18 cellular contexts compared by ENCODE assay signal in the genomic region with DNA sequence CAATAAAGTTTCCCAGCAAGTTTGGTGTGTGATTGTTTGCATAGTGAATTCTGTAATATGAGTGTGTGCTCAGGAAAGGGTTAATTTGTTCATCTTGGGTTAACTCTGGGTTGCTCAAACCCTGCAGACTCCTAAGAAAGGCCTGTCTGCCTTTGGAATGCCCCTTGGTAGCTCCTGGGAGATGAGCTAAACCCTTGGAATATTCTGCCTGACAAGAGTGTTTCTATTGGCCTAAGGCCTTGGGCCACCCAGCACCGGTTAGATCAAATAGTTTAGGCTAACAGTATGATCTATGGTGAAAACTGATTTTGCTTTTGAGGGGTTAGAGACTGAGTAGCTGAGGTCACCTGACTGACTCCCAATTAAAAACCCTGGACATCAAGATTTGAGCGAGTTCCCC.
DNase-seq lines count a peak whose midpoint lies in the region; ATAC-seq and TF ChIP-seq lines count a peak whose summit lies in the region.
"Had no signal": no experiment of that assay in that cellular context is flagged by ENCODE, and none has a peak within 500 bp of the region (broad histone marks: within the 10 kb centered on the region; RNA-seq: fewer than 3 reads in every experiment).

No MANE protein-coding gene starts in this region.

- H4K20me1 ChIP-seq in GM23338 (replicated peaks; ENCODE audit: insufficient read depth) (no peaks in the 10 kb centered on the region), neural progenitor cell (ENCODE audit: low read depth) (no peaks in the 10 kb centered on the region)

- H3K27ac Mint-ChIP-seq in GM23338 (no peak overlapping the region), WTC11 (no peak overlapping the region), neural progenitor cell (no peak overlapping the region)
- H3K27ac Mint-ChIP-seq: CD4-positive, CD25-positive, alpha-beta regulatory T cell; CD8-positive, alpha-beta T cell; H9 had no signal

- in situ Hi-C loops in ACHN (cut with HindIII; ENCODE audit: low pct_ligation_motif_present, low pct_unique_long_range_greater_than_20kb, low sequenced_read_pairs) = no loop called here

- H3K27me3 ChIP-seq in GM23338 (ENCODE audit: insufficient read depth) (no peaks in the 10 kb centered on the region), neural progenitor cell (no peaks in the 10 kb centered on the region), thyroid gland (no peaks in the 10 kb centered on the region)

- H3K9ac ChIP-seq in neural progenitor cell = no peak overlapping the region

- 61 to 63% methylated on average over 2 of the region's 2 CpGs for WGBS in thyroid gland, 2 donors

- no peaks in the 10 kb centered on the region for H3K9me3 ChIP-seq in neural progenitor cell (ENCODE audit: low read depth)
- no peaks in the 10 kb centered on the region for H3K9me3 ChIP-seq in thyroid gland
- H3K9me3 ChIP-seq: A549, Caco-2 had no signal

- H3K4me3 ChIP-seq in GM23338 (no peak overlapping the region), neural progenitor cell (no peak overlapping the region), thyroid gland (replicated peaks in 1 of 3) (no peak overlapping the region)
- H3K4me3 ChIP-seq: A549 had no signal

- TF ChIP-seq CTCF in GM23338 (conservative IDR thresholded peaks at IDR 0.05; ENCODE audit: low read depth in 2 of 2) (no peak), WTC11 (IDR thresholded peaks at IDR 0.05) (no peak), neural progenitor cell (IDR thresholded peaks at IDR 0.05) (no peak), thyroid gland (IDR thresholded peaks at IDR 0.05) (no peak)

- CTCF ChIA-PET in WTC11 (lab: Charles Lee) = no interaction called here

- no peaks in the 10 kb centered on the region for H3K9me2 ChIP-seq in GM23338 (ENCODE audit: insufficient read depth)

- H2AFZ ChIP-seq in GM23338 (0 out of 2 replicates have a peak overlapping the region, but pooled peaks have one; percentile 39), neural progenitor cell (replicated peaks) (peak overlapping the region; percentile 26)

- H3K27ac ChIP-seq in GM23338 (ENCODE audit: low read depth) = no peak overlapping the region
- no peak overlapping the region for H3K27ac ChIP-seq in neural progenitor cell
- no peak overlapping the region for H3K27ac ChIP-seq in thyroid gland
- H3K27ac ChIP-seq: A549, C4-2B had no signal

- H3K27me3 Mint-ChIP-seq in GM23338 (ENCODE audit: insufficient read depth, low read depth, poor library complexity) = no peaks in the 10 kb centered on the region
- H3K27me3 Mint-ChIP-seq in WTC11 (ENCODE audit: low read depth) = no peaks in the 10 kb centered on the region
- H3K27me3 Mint-ChIP-seq in neural progenitor cell (ENCODE audit: insufficient read depth, low read depth) = peaks cover 2% of the 10 kb centered on the region
- H3K27me3 Mint-ChIP-seq: CD4-positive, CD25-positive, alpha-beta regulatory T cell had no signal

- H3K4me2 ChIP-seq in GM23338 (no peak overlapping the region), neural progenitor cell (no peak overlapping the region)
- H3K4me2 ChIP-seq: A549 had no signal

- H3K36me3 ChIP-seq in GM23338 (ENCODE audit: insufficient read depth) (no peaks in the 10 kb centered on the region), neural progenitor cell (no peaks in the 10 kb centered on the region), thyroid gland (no peaks in the 10 kb centered on the region)

- H3K36me3 Mint-ChIP-seq in GM23338 (ENCODE audit: low read depth) = no peaks in the 10 kb centered on the region
- H3K36me3 Mint-ChIP-seq in WTC11 = no peaks in the 10 kb centered on the region
- peaks cover 3% of the 10 kb centered on the region for H3K36me3 Mint-ChIP-seq in neural progenitor cell
- H3K36me3 Mint-ChIP-seq: CD4-positive, CD25-positive, alpha-beta regulatory T cell; CD8-positive, alpha-beta T cell had no signal

- intact Hi-C loops in thyroid gland (cut with DNase I) = no loop called here

- H3K4me1 Mint-ChIP-seq in GM23338 = peaks cover 7% of the 10 kb centered on the region; the same call in 2 of the 3 replicates
- peaks cover 5% of the 10 kb centered on the region; the same call in 1 of the 2 replicates for H3K4me1 Mint-ChIP-seq in WTC11
- peaks cover 46% of the 10 kb centered on the region for H3K4me1 Mint-ChIP-seq in neural progenitor cell
- H3K4me1 Mint-ChIP-seq: CD4-positive, CD25-positive, alpha-beta regulatory T cell had no signal

- H3K79me2 ChIP-seq in GM23338 (replicated peaks; ENCODE audit: insufficient read depth) = no peaks in the 10 kb centered on the region
- H3K79me2 ChIP-seq in neural progenitor cell (ENCODE audit: low read depth) = no peaks in the 10 kb centered on the region

- H3K9me3 Mint-ChIP-seq in GM23338 (no peaks in the 10 kb centered on the region), WTC11 (no peaks in the 10 kb centered on the region), neural progenitor cell (peaks cover 4% of the 10 kb centered on the region)
- H3K9me3 Mint-ChIP-seq: CD8-positive, alpha-beta T cell; H9 had no signal

- POLR2A ChIA-PET in WTC11 (lab: Charles Lee) = no interaction called here

- no peak for TF ChIP-seq POLR2A in thyroid gland (IDR thresholded peaks at IDR 0.05)

- ATAC-seq in GM23338 (peak; percentile 79), WTC11 (peak; percentile 85)
- ATAC-seq: A549; CD8-positive, alpha-beta T cell; HCT116 had no signal

- DNase-seq in GM23338 (ENCODE audit: low spot score) = peak; percentile 21
- no peak for DNase-seq in WTC11 (ENCODE audit: low spot score)
- DNase-seq in iPS-NIHi7 (ENCODE audit: extremely low spot score) = peak; percentile 18
- DNase-seq in neural progenitor cell (ENCODE audit: low spot score) = peak; percentile 21
- DNase-seq in ACHN = no peak
- no peak for DNase-seq in effector CD8-positive, alpha-beta T cell (lab: John Stamatoyannopoulos, UW)
- no peak for DNase-seq in thyroid gland
- no peak for DNase-seq in cerebellum (ENCODE audit: low spot score)
- DNase-seq: 8988T; Caco-2; CD4-positive, CD25-positive, alpha-beta regulatory T cell; CD8-positive, alpha-beta T cell; DMS153; DND-41; H9 had no signal

- H3K4me1 ChIP-seq in GM23338 (ENCODE audit: insufficient read depth) (peaks cover 3% of the 10 kb centered on the region; the same call in 1 of the 2 replicates), neural progenitor cell (peaks cover 26% of the 10 kb centered on the region), thyroid gland (no peaks in the 10 kb centered on the region)
- H3K4me1 ChIP-seq: A549, Caco-2 had no signal

- H3F3A ChIP-seq in GM23338 (replicated peaks; ENCODE audit: low read depth) = no peaks in the 10 kb centered on the region
- H3F3A ChIP-seq in neural progenitor cell (ENCODE audit: low read depth) = peaks cover 17% of the 10 kb centered on the region

- H3K4me3 Mint-ChIP-seq in GM23338 (no peak overlapping the region), WTC11 (no peak overlapping the region), neural progenitor cell (no peak overlapping the region)
- H3K4me3 Mint-ChIP-seq: CD4-positive, CD25-positive, alpha-beta regulatory T cell; CD8-positive, alpha-beta T cell; H9 had no signal

TF ChIP-seq in GM23338, 12 proteins besides CTCF, POLR2A, EP300 and RAD21 (continues in another document):
- TF ChIP-seq POLR2AphosphoS5 (IDR thresholded peaks at IDR 0.05; ENCODE audit: low read depth) = no peak
- no peak for TF ChIP-seq EZH2 (IDR thresholded peaks at IDR 0.05; ENCODE audit: low read depth, unreplicated experiment)

TF ChIP-seq in WTC11, 78 proteins besides CTCF, POLR2A, EP300 and RAD21:
- TF ChIP-seq OVOL2 (CRISPR knock-in tag; IDR thresholded peaks at IDR 0.05; ENCODE audit: borderline replicate concordance) (no peak), JUN (CRISPR knock-in tag; IDR thresholded peaks at IDR 0.05) (no peak), ZNF317 (CRISPR knock-in tag; IDR thresholded peaks at IDR 0.05; ENCODE audit: borderline replicate concordance, low read depth) (no peak), CREM (CRISPR knock-in tag; IDR thresholded peaks at IDR 0.05) (no peak)
- TF ChIP-seq, protein P1, sequence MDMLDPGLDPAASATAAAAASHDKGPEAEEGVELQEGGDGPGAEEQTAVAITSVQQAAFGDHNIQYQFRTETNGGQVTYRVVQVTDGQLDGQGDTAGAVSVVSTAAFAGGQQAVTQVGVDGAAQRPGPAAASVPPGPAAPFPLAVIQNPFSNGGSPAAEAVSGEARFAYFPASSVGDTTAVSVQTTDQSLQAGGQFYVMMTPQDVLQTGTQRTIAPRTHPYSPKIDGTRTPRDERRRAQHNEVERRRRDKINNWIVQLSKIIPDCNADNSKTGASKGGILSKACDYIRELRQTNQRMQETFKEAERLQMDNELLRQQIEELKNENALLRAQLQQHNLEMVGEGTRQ (CRISPR knock-in tag; IDR thresholded peaks at IDR 0.05) = no peak
- TF ChIP-seq, protein P2, sequence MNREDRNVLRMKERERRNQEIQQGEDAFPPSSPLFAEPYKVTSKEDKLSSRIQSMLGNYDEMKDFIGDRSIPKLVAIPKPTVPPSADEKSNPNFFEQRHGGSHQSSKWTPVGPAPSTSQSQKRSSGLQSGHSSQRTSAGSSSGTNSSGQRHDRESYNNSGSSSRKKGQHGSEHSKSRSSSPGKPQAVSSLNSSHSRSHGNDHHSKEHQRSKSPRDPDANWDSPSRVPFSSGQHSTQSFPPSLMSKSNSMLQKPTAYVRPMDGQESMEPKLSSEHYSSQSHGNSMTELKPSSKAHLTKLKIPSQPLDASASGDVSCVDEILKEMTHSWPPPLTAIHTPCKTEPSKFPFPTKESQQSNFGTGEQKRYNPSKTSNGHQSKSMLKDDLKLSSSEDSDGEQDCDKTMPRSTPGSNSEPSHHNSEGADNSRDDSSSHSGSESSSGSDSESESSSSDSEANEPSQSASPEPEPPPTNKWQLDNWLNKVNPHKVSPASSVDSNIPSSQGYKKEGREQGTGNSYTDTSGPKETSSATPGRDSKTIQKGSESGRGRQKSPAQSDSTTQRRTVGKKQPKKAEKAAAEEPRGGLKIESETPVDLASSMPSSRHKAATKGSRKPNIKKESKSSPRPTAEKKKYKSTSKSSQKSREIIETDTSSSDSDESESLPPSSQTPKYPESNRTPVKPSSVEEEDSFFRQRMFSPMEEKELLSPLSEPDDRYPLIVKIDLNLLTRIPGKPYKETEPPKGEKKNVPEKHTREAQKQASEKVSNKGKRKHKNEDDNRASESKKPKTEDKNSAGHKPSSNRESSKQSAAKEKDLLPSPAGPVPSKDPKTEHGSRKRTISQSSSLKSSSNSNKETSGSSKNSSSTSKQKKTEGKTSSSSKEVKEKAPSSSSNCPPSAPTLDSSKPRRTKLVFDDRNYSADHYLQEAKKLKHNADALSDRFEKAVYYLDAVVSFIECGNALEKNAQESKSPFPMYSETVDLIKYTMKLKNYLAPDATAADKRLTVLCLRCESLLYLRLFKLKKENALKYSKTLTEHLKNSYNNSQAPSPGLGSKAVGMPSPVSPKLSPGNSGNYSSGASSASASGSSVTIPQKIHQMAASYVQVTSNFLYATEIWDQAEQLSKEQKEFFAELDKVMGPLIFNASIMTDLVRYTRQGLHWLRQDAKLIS (CRISPR knock-in tag; IDR thresholded peaks at IDR 0.05; ENCODE audit: borderline replicate concordance) = no peak
TF ChIP-seq in WTC11: peak in this region for 0.

Comparison
In these comparisons a context has a peak if more than half of its experiments do, and no peak if none do; other contexts are left out.
1. DNase-seq: peak in GM23338 (single experiment), iPS-NIHi7 (single experiment) and neural progenitor cell (single experiment); none in WTC11 (single experiment), ACHN (single experiment), effector CD8-positive, alpha-beta T cell (single experiment), thyroid gland (0 of 2) and cerebellum (single experiment).